In the genomic region with DNA sequence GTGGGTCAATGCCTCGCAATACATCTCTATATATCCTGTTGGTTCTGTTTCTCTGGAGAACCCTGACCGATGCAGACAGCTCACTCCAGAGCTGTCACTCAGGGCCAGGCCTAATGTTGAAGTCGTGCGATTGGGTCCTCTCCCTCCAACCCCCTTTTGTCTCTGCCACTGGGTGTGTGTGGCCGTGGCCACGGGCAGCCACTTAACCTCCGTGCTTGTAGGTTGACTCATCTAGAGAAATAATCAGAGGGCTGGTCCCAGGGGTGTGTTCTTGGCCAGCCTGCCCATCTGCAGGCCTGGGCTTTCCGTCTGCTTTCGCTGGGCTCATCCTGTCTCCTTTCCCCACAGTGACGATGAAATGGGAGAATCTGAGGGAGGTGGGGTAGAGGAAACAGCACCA, we compare ENCODE assay signal across 17 cellular contexts. TPM values are rescaled to one million over a fixed set of nuclear protein-coding genes. Genes with fewer than 3 reads are reported as not detected.
DNase-seq lines count a peak whose midpoint lies in the region; ATAC-seq and TF ChIP-seq lines count a peak whose summit lies in the region.
"Had no signal": no experiment of that assay in that cellular context is flagged by ENCODE, and none has a peak within 500 bp of the region (broad histone marks: within the 10 kb centered on the region; RNA-seq: fewer than 3 reads in every experiment).

No MANE protein-coding gene starts in this region.

- TF ChIP-seq CTCF in NB4 (IDR thresholded peaks at IDR 0.05; ENCODE audit: low read depth, low read length) (no peak), epithelial cell of esophagus (IDR thresholded peaks at IDR 0.05; ENCODE audit: insufficient read depth, low read depth, low read length, missing control alignments) (no peak), psoas muscle (IDR thresholded peaks at IDR 0.05) (no peak), GM10248 (IDR thresholded peaks at IDR 0.05; ENCODE audit: control extremely low read depth, extremely low read depth, low read depth, missing control alignments) (no peak)

- no peaks in the 10 kb centered on the region for H3K9me3 ChIP-seq in psoas muscle

- peak; percentile 58 for DNase-seq in Daoy (ENCODE audit: low read depth)
- peak; percentile 43 for DNase-seq in NB4 (ENCODE audit: low read depth)
- peak; percentile 71 for DNase-seq in epithelial cell of esophagus (ENCODE audit: low read depth)
- no peak for DNase-seq in psoas muscle
- DNase-seq in kidney tubule cell (ENCODE audit: low spot score) = no peak
- DNase-seq in GM10248 (ENCODE audit: extremely low spot score) = no peak
- DNase-seq in medulla oblongata (ENCODE audit: extremely low spot score) = no peak
- DNase-seq: activated CD4-positive, alpha-beta memory T cell treated with anti-CD3 and anti-CD28 coated beads for 36 hours; activated naive CD4-positive, alpha-beta T cell treated with Interleukin-2 at 50 U/mL for 16 hours; cerebellar nuclear complex; COR-L47; naive thymus-derived CD4-positive, alpha-beta T cell; NCI-H2227 treated with DMSO at 0.1 percent for 48 hours; right cardiac atrium had no signal

- no peaks in the 10 kb centered on the region for H3K4me1 ChIP-seq in psoas muscle

- intact Hi-C loops in psoas muscle (cut with DNase I) = no loop called here

- no peaks in the 10 kb centered on the region for H3K36me3 ChIP-seq in psoas muscle (ENCODE audit: insufficient read depth in 1 of 2, low read depth in 1 of 2)

- ATAC-seq in psoas muscle = peak in 3 of 4 donors; percentile 29 to 38 (median 33)
- ATAC-seq: naive thymus-derived CD4-positive, alpha-beta T cell; right cardiac atrium had no signal

- TF ChIP-seq POLR2A in NB4 (IDR thresholded peaks at IDR 0.05; ENCODE audit: extremely low read depth, insufficient read length) = no peak

- POLR2A ChIA-PET in GM10248 (lab: Yijun Ruan, JAX) = no interaction called here

- CTCF ChIA-PET in GM10248 (lab: Yijun Ruan, JAX) = interaction anchor here (1.3 kb wide), 1 partner anchor 11 kb away, joined by 4 read pairs; a partner anchor contains a TSS

- 59 to 75% (median 67%) methylated on average over 10 of the region's 10 CpGs for WGBS in psoas muscle, 3 donors

- H3K27me3 ChIP-seq in psoas muscle (ENCODE audit: insufficient read depth in 3 of 3, low read length in 2 of 3) = no peaks in the 10 kb centered on the region

- H3K4me3 ChIP-seq in NB4 (ENCODE audit: low read depth, low read length) (no peak overlapping the region), epithelial cell of esophagus (ENCODE audit: low read length) (no peak overlapping the region), psoas muscle (no peak overlapping the region)

- H3K27ac ChIP-seq in psoas muscle = no peak overlapping the region

RNA-seq across cellular contexts. Expression of a gene that starts 7.4 kb away (rescaled TPM):
- not detected in 2 replicates for total RNA-seq in Daoy (2014; rRNA removed; shearing (Covaris generic))
- not detected for total RNA-seq in psoas muscle
- under 1 TPM; 0.17 to 0.69 (median 0.18) TPM for polyA plus RNA-seq in psoas muscle
- total RNA-seq: epithelial cell of proximal tubule; kidney epithelial cell; T-helper 2 cell treated with Interferon-gamma antibody and Interleukin-4, amounts not matched to agents 100 ng/mL and 5 ng/mL, for 36 hours had no signal
- polyA plus RNA-seq: naive thymus-derived CD4-positive, alpha-beta T cell had no signal

RNA-seq across cellular contexts. Expression of a gene that starts 11.5 kb away (rescaled TPM):
- 15.1 and 20.9 TPM in 2 replicates for total RNA-seq in Daoy (2014; rRNA removed; shearing (Covaris generic))
- 10 to 100 TPM in 3 of 4 donors, 1 to 10 TPM in 1; 8.3 to 22.3 (median 16.3) TPM for total RNA-seq in psoas muscle
- polyA plus RNA-seq in psoas muscle = 10 to 100 TPM; 13.6 to 24.4 (median 19.3) TPM

RNA-seq across cellular contexts. Expression of a gene that starts 41.4 kb away (rescaled TPM):
- total RNA-seq in Daoy (2014; rRNA removed; shearing (Covaris generic)) = not detected in 2 replicates
- total RNA-seq in psoas muscle = under 1 TPM in 1 of 4 donors, not detected in 3; 0.10 TPM
- under 1 TPM in 1 of 3 donors, not detected in 2; 0.04 TPM for polyA plus RNA-seq in psoas muscle
- total RNA-seq: activated CD4-positive, alpha-beta memory T cell treated with anti-CD3 and anti-CD28 coated beads for 36 hours; epithelial cell of proximal tubule; kidney epithelial cell; naive thymus-derived CD4-positive, alpha-beta T cell; right cardiac atrium; T-helper 2 cell treated with Interferon-gamma antibody and Interleukin-4, amounts not matched to agents 100 ng/mL and 5 ng/mL, for 36 hours had no signal
- polyA plus RNA-seq: naive thymus-derived CD4-positive, alpha-beta T cell; right cardiac atrium had no signal

RNA-seq across cellular contexts. Expression of a gene that starts 53.3 kb away (rescaled TPM):
- total RNA-seq in Daoy (2014; rRNA removed; shearing (Covaris generic)) = not detected in 2 replicates
- total RNA-seq in psoas muscle = not detected
- polyA plus RNA-seq in psoas muscle = under 1 TPM; 0.17 to 0.44 (median 0.17) TPM
- total RNA-seq: activated CD4-positive, alpha-beta memory T cell treated with anti-CD3 and anti-CD28 coated beads for 36 hours; epithelial cell of proximal tubule; kidney epithelial cell; T-helper 2 cell treated with Interferon-gamma antibody and Interleukin-4, amounts not matched to agents 100 ng/mL and 5 ng/mL, for 36 hours had no signal

RNA-seq across cellular contexts. Expression of a gene that starts 53.4 kb away (rescaled TPM):
- total RNA-seq in Daoy (2014; rRNA removed; shearing (Covaris generic)) = 13.4 and 17.1 TPM in 2 replicates
- total RNA-seq in psoas muscle = 10 to 100 TPM; 12.4 to 24.4 (median 21.2) TPM
- polyA plus RNA-seq in psoas muscle = 10 to 100 TPM; 11.7 to 39.3 (median 12.0) TPM

Comparison
In these comparisons a context has a peak if more than half of its experiments do, and no peak if none do; other contexts are left out.
1. DNase-seq: peak in Daoy (single experiment), NB4 (single experiment) and epithelial cell of esophagus (single experiment); none in psoas muscle (0 of 2), kidney tubule cell (single experiment), GM10248 (single experiment) and medulla oblongata (single experiment).